Comparison of ENCODE assay signal across 8 cellular contexts in the genomic region with DNA sequence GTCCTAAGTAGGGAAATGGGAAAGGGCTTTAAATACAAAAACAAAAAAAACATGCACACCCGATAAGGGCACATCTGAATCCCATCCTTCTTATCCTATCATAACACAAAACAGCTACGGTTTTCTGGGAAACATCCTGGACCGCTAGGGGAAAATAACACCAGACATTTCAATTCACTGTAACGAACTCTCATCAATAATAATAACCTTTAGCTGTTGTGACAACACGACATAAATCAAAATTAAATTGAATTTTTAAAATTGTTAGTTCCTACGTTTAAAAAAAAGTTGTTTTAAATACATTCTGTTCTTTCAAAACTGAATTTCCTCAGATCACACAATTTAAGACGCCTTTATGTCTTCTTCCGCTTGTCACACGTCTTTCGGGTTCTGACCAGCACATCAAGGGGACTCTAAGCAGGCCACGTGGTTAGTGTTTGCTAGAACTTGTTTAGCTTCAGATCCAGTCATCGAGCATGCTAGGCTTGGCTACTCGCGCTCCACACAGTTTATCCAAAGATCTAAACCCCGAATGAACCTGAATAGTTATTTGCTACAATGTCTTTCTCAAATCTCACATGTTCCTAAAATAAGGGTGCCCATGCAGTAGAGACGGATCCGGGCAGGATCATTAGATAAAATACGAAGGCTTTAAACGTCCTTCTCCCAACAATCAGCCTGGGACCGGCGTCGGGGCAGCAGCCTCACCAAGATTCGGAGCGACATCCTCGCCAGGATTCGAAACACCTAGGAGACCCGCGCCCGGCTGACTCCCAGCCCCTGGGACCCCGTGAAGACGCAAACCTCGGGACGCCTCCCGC. TPM values are rescaled to one million over a fixed set of nuclear protein-coding genes. Genes with fewer than 3 reads are reported as not detected.
A peak's percentile ranks its signal among the peaks of the same experiment; 100 is the strongest.
DNase-seq lines count a peak whose midpoint lies in the region; ATAC-seq and TF ChIP-seq lines count a peak whose summit lies in the region.

No MANE protein-coding gene starts in this region.

- H3K27ac ChIP-seq in CD4-positive, alpha-beta T cell (ENCODE audit: low read depth, low read length) = peak overlapping the region; percentile 99
- peak overlapping the region; percentile 52 for H3K27ac ChIP-seq in SU-DHL-6 (ENCODE audit: low read depth, low read length)
- no peak overlapping the region for H3K27ac ChIP-seq in iPS-18a (ENCODE audit: low read length)

- peak overlapping the region; percentile 89 for H2AFZ ChIP-seq in SU-DHL-6 (ENCODE audit: low read depth, low read length, severe bottlenecking)

- no peaks in the 10 kb centered on the region for H3K9me2 ChIP-seq in SU-DHL-6 (replicated peaks; ENCODE audit: insufficient read depth, low read length)

- peak; percentile 11 to 47 (median 28) for DNase-seq in CD4-positive, alpha-beta T cell
- DNase-seq in GM20000 (ENCODE audit: low spot score) (peak; percentile 71), HuH-7 (ENCODE audit: low spot score) (peak; percentile 58), astrocyte of the spinal cord (ENCODE audit: low read depth, low spot score) (peak; percentile 54)

- peaks cover 58% of the 10 kb centered on the region for H3K79me2 ChIP-seq in SU-DHL-6 (ENCODE audit: insufficient read depth, low read length)

- no peaks in the 10 kb centered on the region for H3K27me3 ChIP-seq in CD4-positive, alpha-beta T cell (ENCODE audit: control insufficient read depth, insufficient read depth, low read length)
- no peaks in the 10 kb centered on the region for H3K27me3 ChIP-seq in SU-DHL-6 (ENCODE audit: low read length)
- H3K27me3 ChIP-seq in iPS-18a (ENCODE audit: control insufficient read depth, insufficient read depth, low read length) = peaks cover 22% of the 10 kb centered on the region
- no peaks in the 10 kb centered on the region for H3K27me3 ChIP-seq in skeletal muscle satellite cell (ENCODE audit: control insufficient read depth, insufficient read depth, low read length)

- peaks cover 72% of the 10 kb centered on the region for H3K4me1 Mint-ChIP-seq in CD4-positive, alpha-beta T cell (ENCODE audit: low read depth)

- H3K9ac ChIP-seq in SU-DHL-6 (ENCODE audit: low read length) (peak overlapping the region; percentile 86), iPS-18a (ENCODE audit: low read length) (peak overlapping the region; percentile 73), skeletal muscle satellite cell (ENCODE audit: low read depth, low read length) (peak overlapping the region; percentile 91)

- no peaks in the 10 kb centered on the region for H3K27me3 Mint-ChIP-seq in CD4-positive, alpha-beta T cell

- H3K36me3 ChIP-seq in SU-DHL-6 (ENCODE audit: low read length) (0 out of 2 replicates have a peak, but pooled peaks cover 8% of the 10 kb centered on the region), iPS-18a (ENCODE audit: control insufficient read depth, low read depth, low read length) (no peaks in the 10 kb centered on the region), skeletal muscle satellite cell (ENCODE audit: insufficient read depth, low read length) (no peaks in the 10 kb centered on the region)

- H3K4me1 ChIP-seq in iPS-18a (ENCODE audit: control insufficient read depth, low read depth, low read length) (peaks cover 3% of the 10 kb centered on the region), skeletal muscle satellite cell (ENCODE audit: control insufficient read depth, insufficient read depth, low read length) (peaks cover 17% of the 10 kb centered on the region)

- peak overlapping the region; percentile 95 for H3K27ac Mint-ChIP-seq in CD4-positive, alpha-beta T cell

- in situ Hi-C loops in astrocyte of the spinal cord (cut with HindIII; ENCODE audit: low sequenced_read_pairs) = no loop called here

- peak overlapping the region; percentile 83 for H3K4me2 ChIP-seq in SU-DHL-6 (ENCODE audit: low read depth, low read length, poor library complexity, severe bottlenecking)
- H3K4me2 ChIP-seq in skeletal muscle satellite cell (ENCODE audit: low read length) = peak overlapping the region; percentile 86

- no peaks in the 10 kb centered on the region for H3K9me3 Mint-ChIP-seq in CD4-positive, alpha-beta T cell

- no peaks in the 10 kb centered on the region for H4K20me1 ChIP-seq in SU-DHL-6 (ENCODE audit: low read depth, low read length)

- POLR2A ChIA-PET in CD4-positive, alpha-beta T cell (lab: Charles Lee) = interaction anchor here (0.7 to 5.9 kb wide), 16 partner anchors 9 to 1909 kb away, joined by 3 to 74 read pairs (median 8); a partner anchor contains a TSS

- H3F3A ChIP-seq in SU-DHL-6 (ENCODE audit: insufficient read depth) = no peaks in the 10 kb centered on the region

- peak overlapping the region; percentile 98 for H3K4me3 ChIP-seq in SU-DHL-6 (ENCODE audit: insufficient read depth, low read length, poor library complexity, severe bottlenecking)
- H3K4me3 ChIP-seq in astrocyte of the spinal cord (ENCODE audit: low read depth, low read length) = peak overlapping the region; percentile 97
- H3K4me3 ChIP-seq in iPS-18a (ENCODE audit: low read length) = peak overlapping the region; percentile 86
- H3K4me3 ChIP-seq in skeletal muscle satellite cell (ENCODE audit: low read length) = peak overlapping the region; percentile 98

- intact Hi-C loops in CD4-positive, alpha-beta T cell (cut with DNase I, micrococcal nuclease) = loop anchor here (1.0 to 10.0 kb wide), 9 partner anchors 27 to 1910 kb away; a partner anchor contains a TSS

- ATAC-seq in CD4-positive, alpha-beta T cell (ENCODE audit: poor library complexity) = peak; percentile 21
- ATAC-seq in HG03045 (IDR thresholded peaks at IDR 0.05; ENCODE audit: unreplicated experiment) = no peak

- H3K9me3 ChIP-seq in CD4-positive, alpha-beta T cell (ENCODE audit: control insufficient read depth, low read length) = no peaks in the 10 kb centered on the region
- H3K9me3 ChIP-seq in SU-DHL-6 (ENCODE audit: insufficient read depth, low read length) = no peaks in the 10 kb centered on the region
- H3K9me3 ChIP-seq in iPS-18a (ENCODE audit: control insufficient read depth, low read depth, low read length) = no peaks in the 10 kb centered on the region
- no peaks in the 10 kb centered on the region for H3K9me3 ChIP-seq in skeletal muscle satellite cell (replicated peaks; ENCODE audit: low read length)

- TF ChIP-seq CTCF in CD4-positive, alpha-beta T cell (IDR thresholded peaks at IDR 0.05) = no peak
- TF ChIP-seq CTCF in GM20000 (IDR thresholded peaks at IDR 0.05; ENCODE audit: extremely low read depth, missing control alignments) (no peak), SU-DHL-6 (IDR thresholded peaks at IDR 0.05; ENCODE audit: insufficient read depth, low read length, poor library complexity, severe bottlenecking) (no peak), astrocyte of the spinal cord (IDR thresholded peaks at IDR 0.05; ENCODE audit: low read depth, low read length) (no peak)

- CTCF ChIA-PET in CD4-positive, alpha-beta T cell (lab: Charles Lee) = interaction anchor here (0.9 to 3.9 kb wide), 2 partner anchors 10 to 27 kb away, joined by 3 to 27 read pairs; a partner anchor contains a TSS

- H3K36me3 Mint-ChIP-seq in CD4-positive, alpha-beta T cell (ENCODE audit: low read depth) = peaks cover 31% of the 10 kb centered on the region

- H3K4me3 Mint-ChIP-seq in CD4-positive, alpha-beta T cell = peak overlapping the region; percentile 97

RNA-seq across cellular contexts. Expression of a gene that starts 0.8 kb away (rescaled TPM):
- 10 to 100 TPM; 81.8 to 87.1 TPM for total RNA-seq in CD4-positive, alpha-beta T cell
- total RNA-seq in skeletal muscle satellite cell (2012; rRNA removed) = 3.5 and 4.2 TPM in 2 replicates

RNA-seq across cellular contexts. Expression of a gene that starts 1.0 kb away (rescaled TPM):
- 10 to 100 TPM; 16.6 to 17.9 TPM for total RNA-seq in CD4-positive, alpha-beta T cell
- total RNA-seq in skeletal muscle satellite cell (2012; rRNA removed) = 4.6 and 5.3 TPM in 2 replicates

RNA-seq across cellular contexts. Expression of a gene that starts 27.6 kb away (rescaled TPM):
- 10 to 100 TPM; 16.1 to 18.6 TPM for total RNA-seq in CD4-positive, alpha-beta T cell
- 2.5 and 3.1 TPM in 2 replicates for total RNA-seq in skeletal muscle satellite cell (2012; rRNA removed)

RNA-seq across cellular contexts. Expression of a gene that starts 53.7 kb away (rescaled TPM):
- total RNA-seq in CD4-positive, alpha-beta T cell = 1 to 10 TPM; 2.3 to 2.5 TPM
- total RNA-seq in skeletal muscle satellite cell (2012; rRNA removed) = 5.6 and 9.6 TPM in 2 replicates
